ENCODE assay signal across 9 cellular contexts in the genomic region with DNA sequence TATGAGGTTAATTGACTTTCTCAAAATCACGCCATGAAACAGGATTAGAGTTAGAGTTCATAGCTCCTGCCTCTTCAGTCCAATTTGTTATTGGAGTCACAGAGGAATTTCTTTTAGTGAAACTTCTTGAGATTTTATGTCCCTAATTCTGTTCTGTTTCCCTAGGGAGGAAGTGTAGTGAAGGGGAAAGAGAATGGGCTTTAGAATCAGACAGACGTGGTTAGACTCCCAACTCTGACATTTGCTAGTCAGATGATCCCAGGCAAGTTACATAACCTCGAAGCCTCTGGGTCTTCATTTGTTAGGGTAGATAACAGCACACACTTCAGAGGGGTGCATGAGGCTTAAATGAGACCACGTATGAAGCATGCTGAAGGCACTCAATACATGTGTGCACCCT.
"Had no signal": no experiment of that assay in that cellular context is flagged by ENCODE, and none has a peak within 500 bp of the region (broad histone marks: within the 10 kb centered on the region; RNA-seq: fewer than 3 reads in every experiment).

No MANE protein-coding gene starts in this region.

- DNase-seq: esophagus squamous epithelium; foreskin fibroblast; mucosa of descending colon; naive thymus-derived CD8-positive, alpha-beta T cell; posterior cingulate gyrus; small intestine; stimulated activated CD4-positive, alpha-beta T cell treated with anti-CD3 and anti-CD28 coated beads, Interleukin-12 subunit alpha, Interleukin-12 subunit beta, amount 100 ng/mL, for 4 hours; stimulated activated naive CD4-positive, alpha-beta T cell treated with Interleukin-2 at 50 U/mL for 16 hours; thyroid gland had no signal
